Comparison of ENCODE assay signal across 9 cellular contexts in the genomic region with DNA sequence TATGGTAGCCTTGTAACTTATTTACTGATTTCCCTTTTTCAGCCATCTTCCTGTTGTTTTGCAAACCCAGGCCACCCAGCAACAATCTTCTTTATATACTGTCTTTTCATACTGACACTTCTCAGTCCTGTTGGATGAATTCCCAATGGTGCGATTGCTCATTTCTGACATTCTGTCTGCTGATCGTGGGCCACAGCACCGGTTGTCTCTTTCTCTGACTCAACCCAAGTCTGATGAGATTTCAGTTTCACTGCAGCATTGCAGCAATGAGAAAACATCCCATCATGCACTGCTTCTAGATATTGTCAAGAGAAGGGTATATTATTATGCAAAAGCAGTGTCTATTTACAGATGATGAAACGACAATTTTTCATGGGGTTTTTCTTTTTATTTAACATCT.
DNase-seq lines count a peak whose midpoint lies in the region; ATAC-seq, FAIRE-seq and TF ChIP-seq lines count a peak whose summit lies in the region.
"Had no signal": no experiment of that assay in that cellular context is flagged by ENCODE, and none has a peak within 500 bp of the region (broad histone marks: within the 10 kb centered on the region; RNA-seq: fewer than 3 reads in every experiment).

No MANE protein-coding gene starts in this region.

- DNase-seq in GM18507 (ENCODE audit: extremely low spot score, insufficient read length, low read depth) (peak; percentile 17), foreskin keratinocyte (peak; percentile 48 to 71), LoVo (ENCODE audit: low spot score) (no peak), NCI-H187 treated with DMSO at 0.1 percent for 48 hours (lab: John Stamatoyannopoulos, UW) (no peak), right cardiac atrium (no peak), smooth muscle cell (lab: John Stamatoyannopoulos, UW; ENCODE audit: unreplicated experiment) (no peak)
- DNase-seq: stimulated activated naive CD8-positive, alpha-beta T cell treated with anti-CD3 and anti-CD28 coated beads, Interleukin-15, amount 100 ng/mL, for 72 hours had no signal

- H3K9ac ChIP-seq in smooth muscle cell (ENCODE audit: low read depth), result no peak overlapping the region

- intact Hi-C loops in right cardiac atrium (cut with DNase I), result no loop called here

- no peaks in the 10 kb centered on the region for H3K4me1 ChIP-seq in foreskin keratinocyte
- H3K4me1 ChIP-seq in right cardiac atrium (ENCODE audit: control insufficient read depth, insufficient read depth, low read length), result no peaks in the 10 kb centered on the region
- H3K4me1 ChIP-seq in smooth muscle cell (ENCODE audit: low read depth), result no peaks in the 10 kb centered on the region

- no peak overlapping the region for H2AFZ ChIP-seq in smooth muscle cell (ENCODE audit: low read depth)

- peak; percentile 87 for FAIRE-seq in GM18507 (lab: Jason Lieb, UNC)

- H3K4me2 ChIP-seq in smooth muscle cell, result no peak overlapping the region

- H3K27me3 ChIP-seq in foreskin keratinocyte (no peaks in the 10 kb centered on the region), right cardiac atrium (ENCODE audit: control insufficient read depth, insufficient read depth) (no peaks in the 10 kb centered on the region), smooth muscle cell (ENCODE audit: low read depth) (peaks cover 8% of the 10 kb centered on the region)

- no peaks in the 10 kb centered on the region for H3K36me3 ChIP-seq in smooth muscle cell (ENCODE audit: low read depth)

- H3K27ac ChIP-seq in foreskin keratinocyte, result no peak overlapping the region
- no peak overlapping the region for H3K27ac ChIP-seq in right cardiac atrium (ENCODE audit: low read length)
- no peak overlapping the region for H3K27ac ChIP-seq in smooth muscle cell (ENCODE audit: low read depth)

- H4K20me1 ChIP-seq in smooth muscle cell (ENCODE audit: low read depth), result no peaks in the 10 kb centered on the region

- H3K4me3 ChIP-seq in right cardiac atrium (ENCODE audit: low read length), result no peak overlapping the region
- H3K4me3 ChIP-seq in smooth muscle cell, result no peak overlapping the region

- 63% methylated on average over 4 of the region's 4 CpGs for WGBS in right cardiac atrium
- WGBS in smooth muscle cell (ENCODE audit: low lambda C conversion rate), result 76% methylated on average over 4 of the region's 4 CpGs

- TF ChIP-seq CTCF in foreskin keratinocyte (conservative IDR thresholded peaks at IDR 0.05) (no peak), smooth muscle cell (IDR thresholded peaks at IDR 0.05; ENCODE audit: borderline replicate concordance, insufficient read depth, poor library complexity, severe bottlenecking) (no peak)

- H3K79me2 ChIP-seq in smooth muscle cell (ENCODE audit: low read depth), result no peaks in the 10 kb centered on the region

- H3K9me3 ChIP-seq in right cardiac atrium (ENCODE audit: control insufficient read depth, low read length) (no peaks in the 10 kb centered on the region), smooth muscle cell (replicated peaks; ENCODE audit: low read depth) (no peaks in the 10 kb centered on the region)

- ATAC-seq in GM21619 (IDR thresholded peaks at IDR 0.05; ENCODE audit: unreplicated experiment) (peak; percentile 86), HG03565 (IDR thresholded peaks at IDR 0.05; ENCODE audit: unreplicated experiment) (peak; percentile 83), foreskin keratinocyte (peak; percentile 69), right cardiac atrium (no peak)
- ATAC-seq: stimulated activated naive CD8-positive, alpha-beta T cell treated with anti-CD3 and anti-CD28 coated beads, Interleukin-15, amount 100 ng/mL, for 72 hours had no signal

- no peaks in the 10 kb centered on the region for H3F3A ChIP-seq in smooth muscle cell (ENCODE audit: low read depth)

Comparison
In these comparisons a context has a peak if more than half of its experiments do, and no peak if none do; other contexts are left out.
1. DNase-seq: peak in GM18507 (single experiment) and foreskin keratinocyte (2 of 2); none in LoVo (single experiment), NCI-H187 treated with DMSO at 0.1 percent for 48 hours (single experiment), right cardiac atrium (0 of 3) and smooth muscle cell (single experiment).
2. ATAC-seq: peak in GM21619 (single experiment), HG03565 (single experiment) and foreskin keratinocyte (single experiment); none in right cardiac atrium (0 of 2).